In the genomic region with DNA sequence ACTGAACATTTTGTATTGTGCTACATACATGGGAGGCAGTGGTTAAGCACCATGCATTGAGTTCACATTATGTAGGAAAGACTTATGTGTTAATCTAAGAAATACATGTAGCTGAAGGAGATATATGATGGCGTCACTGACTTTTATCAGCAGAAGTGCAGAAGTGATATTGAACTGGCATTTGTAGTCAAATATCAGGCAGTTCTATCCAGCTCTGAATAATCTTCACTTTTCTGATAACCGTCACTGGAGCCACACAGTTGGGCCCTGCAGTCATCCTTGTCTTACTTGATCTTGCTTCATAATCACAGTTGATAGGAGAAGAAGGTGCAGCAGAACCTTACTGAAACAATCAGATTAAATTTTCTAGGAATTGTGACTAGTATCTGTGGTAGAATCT, we compare ENCODE assay signal across 29 cellular contexts. TPM values are rescaled to one million over a fixed set of nuclear protein-coding genes. Genes with fewer than 3 reads are reported as not detected.
"Had no signal": no experiment of that assay in that cellular context is flagged by ENCODE, and none has a peak within 500 bp of the region (broad histone marks: within the 10 kb centered on the region; RNA-seq: fewer than 3 reads in every experiment).

No MANE protein-coding gene starts in this region.

- H2AFZ ChIP-seq: PC-9 had no signal

- H3K27ac ChIP-seq: KMS-11, PC-9, Peyer's patch, SJCRH30 had no signal

- H3K4me3 ChIP-seq: PC-9, Peyer's patch, SJCRH30 had no signal

- FAIRE-seq: HepG2 had no signal

- DNase-seq: IMR-90; Kasumi-1; MM.1S; NCI-H1092 treated with DMSO at 0.1 percent for 48 hours; NCI-H1436; NCI-H187; NCI-H2029; NCI-H2081 treated with DMSO at 0.1 percent for 48 hours; NCI-H2171; NCI-H226; NCI-H446; NCI-H510A; NCI-H524 treated with DMSO at 0.1 percent for 48 hours; NCI-H69; NCI-H774; NK-92 treated with Interleukin-12 subunit alpha and Interleukin-12 subunit beta, amount 100 ng/mL, for 24 hours; PC-9; Peyer's patch; SHP77 treated with DMSO at 0.1 percent for 48 hours; SJCRH30; T-helper 1 cell had no signal

- H3K9me3 ChIP-seq: Peyer's patch, SJCRH30 had no signal

- H3K4me1 ChIP-seq: Peyer's patch, SJCRH30 had no signal

- ATAC-seq: HepG2, Right ventricle myocardium inferior, SK-N-SH treated with all-trans-retinoic acid at 6 μM for 48 hours had no signal

- H3K27me3 ChIP-seq: Peyer's patch, SJCRH30 had no signal

- H3K9ac ChIP-seq: KMS-11 had no signal

- H3K4me2 ChIP-seq: KMS-11, PC-9 had no signal

- H3K36me3 ChIP-seq: Peyer's patch, SJCRH30 had no signal

RNA-seq across cellular contexts. Expression of gene CRISP1, which starts 26.4 kb away (rescaled TPM):
- total RNA-seq: HepG2, HT-29, IMR-90, M059J, OCI-LY7, PC-9, Peyer's patch, Right ventricle myocardium inferior, RPMI7951, SJCRH30 had no signal
- polyA plus RNA-seq: HepG2, IMR-90 had no signal

RNA-seq across cellular contexts. Expression of gene PGK2, which starts 52.9 kb away (rescaled TPM):
- total RNA-seq: HepG2, HT-29, IMR-90, M059J, OCI-LY7, PC-9, Peyer's patch, Right ventricle myocardium inferior, RPMI7951, SJCRH30 had no signal
- polyA plus RNA-seq: HepG2, IMR-90 had no signal
